ENCODE assay signal across 8 cellular contexts in the genomic region with DNA sequence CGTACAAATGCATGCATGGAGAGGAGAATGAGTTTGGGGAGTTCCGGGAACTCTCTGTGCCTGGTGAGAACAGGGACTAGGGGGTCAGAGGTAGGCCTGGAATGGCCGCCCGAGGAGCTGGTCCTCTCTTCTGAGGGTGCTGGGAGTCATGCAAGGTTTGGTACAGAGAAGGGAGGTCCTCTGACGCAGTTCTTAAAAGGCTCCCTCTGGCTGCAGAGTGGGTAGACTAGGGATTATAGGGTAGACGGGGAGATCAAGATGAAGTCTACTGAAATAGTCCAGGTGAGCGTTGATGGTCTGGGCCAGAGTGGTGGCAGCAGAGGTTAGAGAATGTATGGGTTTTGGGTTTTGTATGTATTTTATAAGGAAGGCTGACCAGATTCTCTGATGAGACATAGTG.
DNase-seq lines count a peak whose midpoint lies in the region; ATAC-seq and TF ChIP-seq lines count a peak whose summit lies in the region.

No MANE protein-coding gene starts in this region.

- H2AFZ ChIP-seq in OCI-LY3 (ENCODE audit: low read depth, low read length) = no peak overlapping the region

- TF ChIP-seq POLR2A in erythroblast (IDR thresholded peaks at IDR 0.05; ENCODE audit: low read length) = no peak

- H3K79me2 ChIP-seq in OCI-LY3 (ENCODE audit: low read length) = peaks cover 27% of the 10 kb centered on the region

- H3K36me3 ChIP-seq in OCI-LY3 (replicated peaks; ENCODE audit: low read depth, low read length) (peaks cover 24% of the 10 kb centered on the region), neutrophil (peaks cover 19% of the 10 kb centered on the region)

- no peaks in the 10 kb centered on the region; the same call in 1 of the 2 replicates for H4K20me1 ChIP-seq in OCI-LY3 (ENCODE audit: insufficient read depth, low read length)

- peaks cover 16% of the 10 kb centered on the region for H3K4me1 ChIP-seq in OCI-LY3 (ENCODE audit: low read length)
- peaks cover 12 to 17% of the 10 kb centered on the region in 2 experiments for H3K4me1 ChIP-seq in neutrophil (ENCODE audit: control insufficient read depth in 1 of 2, insufficient read depth in 1 of 2, low read depth in 1 of 2, low read length in 1 of 2)

- DNase-seq in EL = peak; percentile 10
- peak; percentile 63 to 68 for DNase-seq in erythroblast (lab: John Stamatoyannopoulos, UW)
- no peak for DNase-seq in COR-L47 (lab: John Stamatoyannopoulos, UW)
- no peak for DNase-seq in kidney glomerular epithelial cell (lab: John Stamatoyannopoulos, UW)
- DNase-seq in GM19238 (ENCODE audit: insufficient read length, low spot score) = no peak

- no peaks in the 10 kb centered on the region for H3K9me3 ChIP-seq in OCI-LY3 (ENCODE audit: insufficient read depth, low read length)
- peaks cover 4% of the 10 kb centered on the region for H3K9me3 ChIP-seq in neutrophil

- no peak for TF ChIP-seq CTCF in OCI-LY3 (IDR thresholded peaks at IDR 0.05; ENCODE audit: low read depth, low read length)
- no peak for TF ChIP-seq CTCF in neutrophil (IDR thresholded peaks at IDR 0.05)

- H3K4me3 ChIP-seq in OCI-LY3 (ENCODE audit: low read length) (peak overlapping the region; percentile 93), neutrophil (ENCODE audit: low read depth in 1 of 2, low read length in 1 of 2) (peak overlapping the region; percentile 64 to 77)

- H3K9ac ChIP-seq in OCI-LY3 (ENCODE audit: low read length) = peak overlapping the region; percentile 80

- H3K27me3 ChIP-seq in OCI-LY3 (ENCODE audit: low read depth, low read length) = no peaks in the 10 kb centered on the region
- H3K27me3 ChIP-seq in neutrophil = peaks cover 13% of the 10 kb centered on the region

- H3K27ac ChIP-seq in OCI-LY3 (ENCODE audit: low read length) = no peak overlapping the region
- H3K27ac ChIP-seq in neutrophil = no peak overlapping the region

- H3K4me2 ChIP-seq in OCI-LY3 (ENCODE audit: low read length) = peak overlapping the region; percentile 92

- no peak for ATAC-seq in HG03565 (IDR thresholded peaks at IDR 0.05; ENCODE audit: unreplicated experiment)

Comparison
In these comparisons a context has a peak if more than half of its experiments do, and no peak if none do; other contexts are left out.
1. DNase-seq: peak in EL (single experiment) and erythroblast (2 of 2); none in COR-L47 (single experiment), kidney glomerular epithelial cell (single experiment) and GM19238 (single experiment).